In genomic region chr1:207328908-207329307, GRCh38 we compare ENCODE assay signal across 14 cellular contexts.
"Had no signal": no experiment of that assay in that cellular context is flagged by ENCODE, and none has a peak within 500 bp of the region (broad histone marks: within the 10 kb centered on the region; RNA-seq: fewer than 3 reads in every experiment).

No MANE protein-coding gene starts in this region.

- H3K4me3 ChIP-seq: heart left ventricle, pancreas, suprapubic skin, upper lobe of right lung had no signal

- DNase-seq: activated effector memory CD4-positive, alpha-beta T cell treated with anti-CD3 and anti-CD28 coated beads, Interleukin-2, amount 50 U/mL, for 16 hours; activated T-cell treated with anti-CD3 and anti-CD28 coated beads for 4 hours; effector CD4-positive, alpha-beta T cell; heart left ventricle; nephron progenitor cell; pancreas; stimulated activated CD4-positive, alpha-beta T cell treated with anti-CD3 and anti-CD28 coated beads, Interleukin-2, amount 100 ng/mL, for 48 hours; stimulated activated naive CD8-positive, alpha-beta T cell treated with anti-CD3 and anti-CD28 coated beads, Interleukin-15, Interleukin-2, amounts not matched to agents 100 U/mL and 50 U/mL, for 24 hours; T-helper 9 cell; upper lobe of right lung had no signal

- H3K27ac Mint-ChIP-seq: nephron progenitor cell had no signal

- H3K4me3 Mint-ChIP-seq: nephron progenitor cell had no signal

- FAIRE-seq: colon, frontal cortex, islet of Langerhans, pancreas had no signal

- H3K4me1 Mint-ChIP-seq: nephron progenitor cell had no signal

- ATAC-seq: pancreas; stimulated activated naive CD8-positive, alpha-beta T cell treated with anti-CD3 and anti-CD28 coated beads, Interleukin-15, Interleukin-2, amounts not matched to agents 100 U/mL and 50 U/mL, for 24 hours had no signal

- H3K4me1 ChIP-seq: upper lobe of right lung had no signal

- H3K27ac ChIP-seq: heart left ventricle, pancreas, suprapubic skin, upper lobe of right lung had no signal

- H3K9me3 ChIP-seq: pancreas, upper lobe of right lung had no signal

- H3K27me3 ChIP-seq: heart left ventricle, pancreas, suprapubic skin, upper lobe of right lung had no signal
